In the genomic region with DNA sequence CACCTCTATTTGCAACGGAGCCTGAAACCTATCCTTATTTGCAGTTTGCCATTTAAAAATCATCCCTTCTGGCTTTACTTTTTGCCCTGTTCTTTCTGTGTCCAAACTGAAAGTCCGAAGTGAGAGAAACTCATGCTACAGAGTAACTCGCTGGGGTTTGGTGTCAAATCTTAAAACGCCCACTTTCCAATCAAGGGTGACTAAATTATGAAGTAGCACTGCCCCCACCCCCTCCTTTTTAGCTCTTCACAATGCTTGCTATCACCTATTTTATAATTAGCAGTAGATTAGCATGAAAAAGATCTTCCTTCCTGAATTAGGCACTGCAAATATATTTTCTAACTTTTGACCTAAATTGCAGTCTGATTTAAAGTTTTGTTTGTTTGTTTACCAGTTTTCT, we compare ENCODE assay signal across 18 cellular contexts. TPM values are rescaled to one million over a fixed set of nuclear protein-coding genes. Genes with fewer than 3 reads are reported as not detected.
DNase-seq lines count a peak whose midpoint lies in the region; ATAC-seq, FAIRE-seq and TF ChIP-seq lines count a peak whose summit lies in the region.
"Had no signal": no experiment of that assay in that cellular context is flagged by ENCODE, and none has a peak within 500 bp of the region (broad histone marks: within the 10 kb centered on the region; RNA-seq: fewer than 3 reads in every experiment).

No MANE protein-coding gene starts in this region.

- peaks cover 32% of the 10 kb centered on the region for H3K4me1 Mint-ChIP-seq in T-helper 17 cell
- H3K4me1 Mint-ChIP-seq in central memory CD8-positive, alpha-beta T cell, result peaks cover 38% of the 10 kb centered on the region

- no peaks in the 10 kb centered on the region for H3K9me3 ChIP-seq in T-helper 17 cell (ENCODE audit: control insufficient read depth, low read length, poor library complexity, severe bottlenecking)
- no peaks in the 10 kb centered on the region for H3K9me3 ChIP-seq in ascending aorta

- peak overlapping the region; percentile 94 for H3K27ac Mint-ChIP-seq in T-helper 17 cell
- peak overlapping the region; percentile 89 for H3K27ac Mint-ChIP-seq in central memory CD8-positive, alpha-beta T cell (ENCODE audit: low read depth)
- H3K27ac Mint-ChIP-seq: GM23338 had no signal

- H3K36me3 ChIP-seq in ascending aorta, result no peaks in the 10 kb centered on the region

- no peaks in the 10 kb centered on the region for H3K9me3 Mint-ChIP-seq in central memory CD8-positive, alpha-beta T cell
- H3K9me3 Mint-ChIP-seq: GM23338 had no signal

- TF ChIP-seq CTCF in GM10266 (IDR thresholded peaks at IDR 0.05; ENCODE audit: control insufficient read depth, insufficient read depth, low read depth, missing control alignments) (no peak), ascending aorta (IDR thresholded peaks at IDR 0.05) (no peak)

- H3K36me3 Mint-ChIP-seq in T-helper 17 cell (ENCODE audit: low read depth), result no peaks in the 10 kb centered on the region
- H3K36me3 Mint-ChIP-seq in central memory CD8-positive, alpha-beta T cell (ENCODE audit: insufficient read depth), result no peaks in the 10 kb centered on the region

- H3K4me3 ChIP-seq in ascending aorta, result no peak overlapping the region
- H3K4me3 ChIP-seq: dorsolateral prefrontal cortex, GM23338 had no signal

- H3K4me1 ChIP-seq in ascending aorta, result no peaks in the 10 kb centered on the region
- H3K4me1 ChIP-seq: parathyroid adenoma had no signal

- no peaks in the 10 kb centered on the region for H3K27me3 Mint-ChIP-seq in T-helper 17 cell
- H3K27me3 Mint-ChIP-seq in central memory CD8-positive, alpha-beta T cell, result no peaks in the 10 kb centered on the region

- no peaks in the 10 kb centered on the region for H3K27me3 ChIP-seq in ascending aorta

- no peak for FAIRE-seq in RCC 7860 (lab: Jason Lieb, UNC)

- peak overlapping the region; percentile 47 for H3K4me3 Mint-ChIP-seq in T-helper 17 cell
- H3K4me3 Mint-ChIP-seq in central memory CD8-positive, alpha-beta T cell, result no peak overlapping the region
- H3K4me3 Mint-ChIP-seq: GM23338 had no signal

- peak; percentile 5 for DNase-seq in GM10266 (ENCODE audit: extremely low spot score)
- DNase-seq in T-helper 17 cell, result no peak
- DNase-seq in central memory CD8-positive, alpha-beta T cell (ENCODE audit: low spot score in 2 of 2), result no peak
- DNase-seq in Right ventricle myocardium inferior (ENCODE audit: missing footprints), result no peak
- no peak for DNase-seq in ascending aorta (ENCODE audit: low spot score in 2 of 2)
- no peak for DNase-seq in RCC 7860 (ENCODE audit: low spot score)
- DNase-seq: aorta, C1 segment of cervical spinal cord, dorsolateral prefrontal cortex, GDM1, midbrain, NCI-H2171 had no signal

- intact Hi-C loops in Right ventricle myocardium inferior (cut with DNase I), result no loop called here
- intact Hi-C loops in ascending aorta (cut with DNase I), result no loop called here

- peak; percentile 51 for ATAC-seq in GM19395 (IDR thresholded peaks at IDR 0.05; ENCODE audit: unreplicated experiment)
- ATAC-seq in T-helper 17 cell, result no peak
- no peak for ATAC-seq in central memory CD8-positive, alpha-beta T cell (replicated peaks; ENCODE audit: extremely low read depth, poor library complexity, severe bottlenecking)
- ATAC-seq in Right ventricle myocardium inferior, result no peak
- ATAC-seq in HG03521 (IDR thresholded peaks at IDR 0.05; ENCODE audit: unreplicated experiment), result no peak
- ATAC-seq: GM23338, SK-N-SH treated with all-trans-retinoic acid at 6 μM for 48 hours had no signal

- H3K27ac ChIP-seq in ascending aorta, result no peak overlapping the region
- H3K27ac ChIP-seq: dorsolateral prefrontal cortex, parathyroid adenoma had no signal

RNA-seq across cellular contexts. Expression of a gene that starts 52.5 kb away (rescaled TPM):
- total RNA-seq in T-helper 17 cell (not detected), Right ventricle myocardium inferior (not detected), ascending aorta (not detected)
- total RNA-seq: aorta, dorsolateral prefrontal cortex, GM23338, HT1080 had no signal
